7 cellular contexts compared by ENCODE assay signal in genomic region chr4:48127882-48128394, GRCh38. TPM values are rescaled to one million over a fixed set of nuclear protein-coding genes. Genes with fewer than 3 reads are reported as not detected.
DNase-seq lines count a peak whose midpoint lies in the region; ATAC-seq, FAIRE-seq and TF ChIP-seq lines count a peak whose summit lies in the region.

No MANE protein-coding gene starts in this region.

- TF ChIP-seq CTCF in VCaP (conservative IDR thresholded peaks at IDR 0.05), result peak; percentile 59
- TF ChIP-seq CTCF in kidney epithelial cell (IDR thresholded peaks at IDR 0.05; ENCODE audit: insufficient read depth, low read length, poor library complexity, severe bottlenecking), result peak; percentile 59

- H3K36me3 ChIP-seq in kidney epithelial cell (ENCODE audit: control insufficient read depth, insufficient read depth, low read length), result no peaks in the 10 kb centered on the region

- H3K4me3 ChIP-seq in kidney epithelial cell (ENCODE audit: low read depth, low read length), result no peak overlapping the region

- peak overlapping the region; percentile 91 for H3K27ac ChIP-seq in VCaP

- in situ Hi-C loops in T47D (cut with HindIII; ENCODE audit: low pct_unique_long_range_greater_than_20kb, low sequenced_read_pairs), result no loop called here

- no peaks in the 10 kb centered on the region for H3K27me3 ChIP-seq in kidney epithelial cell (ENCODE audit: control insufficient read depth, insufficient read depth, low read length)

- DNase-seq in GM18507 (ENCODE audit: extremely low spot score, insufficient read length, low read depth) (peak; percentile 54), NCI-H2029 treated with DMSO at 0.1 percent for 48 hours (lab: John Stamatoyannopoulos, UW) (peak; percentile 23), T47D (ENCODE audit: low read depth in 1 of 2, low spot score in 1 of 2) (peak; percentile 13 to 70), kidney epithelial cell (ENCODE audit: low read depth) (peak; percentile 75)
- DNase-seq in stimulated activated CD4-positive, alpha-beta T cell treated with anti-CD3 and anti-CD28 coated beads, Interleukin-2, amount 100 ng/mL, for 4 hours (ENCODE audit: low read depth), result peak; percentile 50

- peak; percentile 92 for ATAC-seq in HG02840 (IDR thresholded peaks at IDR 0.05; ENCODE audit: low FRiP score, unreplicated experiment)

- peak; percentile 90 for FAIRE-seq in GM18507 (lab: Jason Lieb, UNC)

RNA-seq across cellular contexts. Expression of gene TXK, which starts 6.1 kb away (rescaled TPM):
- 0.48 and 0.67 TPM in 2 replicates for total RNA-seq in kidney epithelial cell

Comparison
In these comparisons a context has a peak if more than half of its experiments do, and no peak if none do; other contexts are left out.
1. DNase-seq: peak in every context shown above with its lines; median percentile 75 in kidney epithelial cell; 54 in GM18507; 50 in stimulated activated CD4-positive, alpha-beta T cell treated with anti-CD3 and anti-CD28 coated beads, Interleukin-2, amount 100 ng/mL, for 4 hours; 42 in T47D; 23 in NCI-H2029 treated with DMSO at 0.1 percent for 48 hours.